ENCODE assay signal across 14 cellular contexts in the genomic region with DNA sequence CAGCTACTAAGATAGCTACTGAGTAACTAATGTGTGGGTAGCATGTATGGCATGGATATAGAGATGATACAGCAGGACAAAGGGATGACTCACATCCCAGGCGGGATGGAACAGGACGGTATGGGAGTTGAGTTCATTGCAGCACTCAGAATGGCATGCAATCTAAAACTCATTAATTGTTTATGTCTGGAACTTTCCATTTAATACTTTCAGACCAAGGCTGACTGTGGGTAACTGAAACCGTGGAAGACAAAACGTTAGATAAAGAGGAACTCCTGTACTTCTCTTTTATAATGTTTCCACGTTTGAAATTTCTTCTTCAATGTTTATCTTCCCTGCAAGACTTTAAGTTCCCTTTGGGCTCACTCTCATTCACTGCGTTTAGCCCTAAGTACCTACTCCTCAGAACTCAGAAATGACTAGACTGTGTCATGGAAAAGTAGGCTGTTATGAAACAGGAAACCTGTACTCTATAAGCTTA.
DNase-seq lines count a peak whose midpoint lies in the region; ATAC-seq and TF ChIP-seq lines count a peak whose summit lies in the region.
"Had no signal": no experiment of that assay in that cellular context is flagged by ENCODE, and none has a peak within 500 bp of the region (broad histone marks: within the 10 kb centered on the region; RNA-seq: fewer than 3 reads in every experiment).

No MANE protein-coding gene starts in this region.

- H3K9me3 ChIP-seq in CD4-positive, alpha-beta T cell (ENCODE audit: control insufficient read depth, low read length): no peaks in the 10 kb centered on the region
- H3K9me3 ChIP-seq: body of pancreas had no signal

- DNase-seq in GM23338 (ENCODE audit: low spot score): no peak
- DNase-seq in RPMI7951 (ENCODE audit: low read depth): peak; percentile 80
- no peak for DNase-seq in osteocyte (ENCODE audit: extremely low spot score, unreplicated experiment)
- no peak for DNase-seq in activated T-cell treated with anti-CD3 and anti-CD28 coated beads, Interleukin-2, amount 50 U/mL, for 48 hours
- no peak for DNase-seq in CD4-positive, alpha-beta T cell
- DNase-seq in activated CD8-positive, alpha-beta memory T cell treated with anti-CD3 and anti-CD28 coated beads, Interleukin-2, amount 10 ng/mL, durations not matched to agents 7 days and 5 days: no peak
- DNase-seq: body of pancreas; DND-41; glutamatergic neuron; NCI-H524 treated with DMSO at 0.1 percent for 48 hours; stimulated activated naive CD4-positive, alpha-beta T cell had no signal

- no peak overlapping the region for H3K4me2 ChIP-seq in GM23338

- H3K27ac ChIP-seq in GM23338 (ENCODE audit: low read depth): no peak overlapping the region
- H3K27ac ChIP-seq in CD4-positive, alpha-beta T cell (ENCODE audit: low read depth, low read length): no peak overlapping the region
- H3K27ac ChIP-seq: body of pancreas had no signal

- CTCF ChIA-PET in CD4-positive, alpha-beta T cell (lab: Charles Lee): interaction anchor here (1.2 kb wide), 1 partner anchor 11 kb away, joined by 3 read pairs; no protein-coding TSS in a partner anchor
- CTCF ChIA-PET in activated CD8-positive, alpha-beta memory T cell treated with anti-CD3 and anti-CD28 coated beads, Interleukin-2, amount 10 ng/mL, durations not matched to agents 7 days and 5 days (lab: Charles Lee): no interaction called here

- H3K4me3 ChIP-seq in GM23338: no peak overlapping the region
- H3K4me3 ChIP-seq: body of pancreas had no signal

- H3K4me3 Mint-ChIP-seq in GM23338 (no peak overlapping the region), osteocyte (ENCODE audit: unreplicated experiment) (no peak overlapping the region)
- H3K4me3 Mint-ChIP-seq in CD4-positive, alpha-beta T cell: no peak overlapping the region
- no peak overlapping the region for H3K4me3 Mint-ChIP-seq in activated CD8-positive, alpha-beta memory T cell treated with anti-CD3 and anti-CD28 coated beads, Interleukin-2, amount 10 ng/mL, durations not matched to agents 7 days and 5 days
- H3K4me3 Mint-ChIP-seq: T-helper 1 cell treated with Interleukin-12 subunit alpha and Interleukin-12 subunit beta and Interleukin-4 antibody, amounts not matched to agents 30 μg/mL and 1 μg/mL, for 36 hours had no signal

- H3K9me3 Mint-ChIP-seq in GM23338 (no peaks in the 10 kb centered on the region), osteocyte (ENCODE audit: unreplicated experiment) (no peaks in the 10 kb centered on the region)
- no peaks in the 10 kb centered on the region for H3K9me3 Mint-ChIP-seq in CD4-positive, alpha-beta T cell
- H3K9me3 Mint-ChIP-seq in activated CD8-positive, alpha-beta memory T cell treated with anti-CD3 and anti-CD28 coated beads, Interleukin-2, amount 10 ng/mL, durations not matched to agents 7 days and 5 days (ENCODE audit: low read depth): peaks cover 2% of the 10 kb centered on the region

- intact Hi-C loops in CD4-positive, alpha-beta T cell (cut with DNase I, micrococcal nuclease): no loop called here

- H3K4me1 Mint-ChIP-seq in GM23338: peaks cover 6% of the 10 kb centered on the region; the same call in 2 of the 3 replicates
- peaks cover 26% of the 10 kb centered on the region for H3K4me1 Mint-ChIP-seq in osteocyte (ENCODE audit: unreplicated experiment)
- no peaks in the 10 kb centered on the region for H3K4me1 Mint-ChIP-seq in CD4-positive, alpha-beta T cell (ENCODE audit: low read depth)
- H3K4me1 Mint-ChIP-seq in activated CD8-positive, alpha-beta memory T cell treated with anti-CD3 and anti-CD28 coated beads, Interleukin-2, amount 10 ng/mL, durations not matched to agents 7 days and 5 days: no peaks in the 10 kb centered on the region

- POLR2A ChIA-PET in CD4-positive, alpha-beta T cell (lab: Charles Lee): no interaction called here

- peaks cover 7% of the 10 kb centered on the region for H3K4me1 ChIP-seq in GM23338 (ENCODE audit: insufficient read depth)

- no peaks in the 10 kb centered on the region for H3F3A ChIP-seq in GM23338 (replicated peaks; ENCODE audit: low read depth)

- H3K79me2 ChIP-seq in GM23338 (replicated peaks; ENCODE audit: insufficient read depth): no peaks in the 10 kb centered on the region

- ATAC-seq in GM23338 (no peak), esophagus mucosa (peak; percentile 92), HG03045 (IDR thresholded peaks at IDR 0.05; ENCODE audit: unreplicated experiment) (no peak)
- ATAC-seq in CD4-positive, alpha-beta T cell (ENCODE audit: poor library complexity): no peak
- no peak for ATAC-seq in activated CD8-positive, alpha-beta memory T cell treated with anti-CD3 and anti-CD28 coated beads, Interleukin-2, amount 10 ng/mL, durations not matched to agents 7 days and 5 days
- ATAC-seq: body of pancreas had no signal

- H3K27me3 ChIP-seq in GM23338 (ENCODE audit: insufficient read depth): no peaks in the 10 kb centered on the region
- no peaks in the 10 kb centered on the region for H3K27me3 ChIP-seq in CD4-positive, alpha-beta T cell (ENCODE audit: control insufficient read depth, insufficient read depth, low read length)
- H3K27me3 ChIP-seq: body of pancreas had no signal

- H4K20me1 ChIP-seq in GM23338 (replicated peaks; ENCODE audit: insufficient read depth): no peaks in the 10 kb centered on the region

- H2AFZ ChIP-seq in GM23338: no peak overlapping the region

- no peaks in the 10 kb centered on the region for H3K36me3 ChIP-seq in GM23338 (ENCODE audit: insufficient read depth)

- H3K27ac Mint-ChIP-seq in GM23338 (peak overlapping the region; percentile 30; the same call in 1 of the 2 replicates), osteocyte (ENCODE audit: unreplicated experiment) (peak overlapping the region; percentile 83)
- no peak overlapping the region for H3K27ac Mint-ChIP-seq in CD4-positive, alpha-beta T cell
- no peak overlapping the region for H3K27ac Mint-ChIP-seq in activated CD8-positive, alpha-beta memory T cell treated with anti-CD3 and anti-CD28 coated beads, Interleukin-2, amount 10 ng/mL, durations not matched to agents 7 days and 5 days
- H3K27ac Mint-ChIP-seq: T-helper 1 cell treated with Interleukin-12 subunit alpha and Interleukin-12 subunit beta and Interleukin-4 antibody, amounts not matched to agents 30 μg/mL and 1 μg/mL, for 36 hours had no signal

- H3K9me2 ChIP-seq in GM23338 (ENCODE audit: insufficient read depth): no peaks in the 10 kb centered on the region

- TF ChIP-seq CTCF in GM23338 (conservative IDR thresholded peaks at IDR 0.05; ENCODE audit: low read depth in 2 of 2) (no peak), osteocyte (IDR thresholded peaks at IDR 0.05) (no peak)
- TF ChIP-seq CTCF in CD4-positive, alpha-beta T cell (IDR thresholded peaks at IDR 0.05): no peak

- H3K36me3 Mint-ChIP-seq in GM23338 (ENCODE audit: low read depth) (no peaks in the 10 kb centered on the region), osteocyte (ENCODE audit: unreplicated experiment) (no peaks in the 10 kb centered on the region)
- H3K36me3 Mint-ChIP-seq in CD4-positive, alpha-beta T cell (ENCODE audit: low read depth): no peaks in the 10 kb centered on the region
- no peaks in the 10 kb centered on the region for H3K36me3 Mint-ChIP-seq in activated CD8-positive, alpha-beta memory T cell treated with anti-CD3 and anti-CD28 coated beads, Interleukin-2, amount 10 ng/mL, durations not matched to agents 7 days and 5 days

- H3K27me3 Mint-ChIP-seq in GM23338 (ENCODE audit: insufficient read depth, low read depth, poor library complexity): peaks cover 1% of the 10 kb centered on the region
- no peaks in the 10 kb centered on the region for H3K27me3 Mint-ChIP-seq in osteocyte (ENCODE audit: unreplicated experiment)
- H3K27me3 Mint-ChIP-seq in CD4-positive, alpha-beta T cell: no peaks in the 10 kb centered on the region
- H3K27me3 Mint-ChIP-seq in activated CD8-positive, alpha-beta memory T cell treated with anti-CD3 and anti-CD28 coated beads, Interleukin-2, amount 10 ng/mL, durations not matched to agents 7 days and 5 days: no peaks in the 10 kb centered on the region

TF ChIP-seq in GM23338, 12 proteins besides CTCF, POLR2A, EP300 and RAD21 (continues in another document):
- TF ChIP-seq STAT1 (IDR thresholded peaks at IDR 0.05; ENCODE audit: unreplicated experiment) (no peak), EZH2phosphoT487 (IDR thresholded peaks at IDR 0.05; ENCODE audit: unreplicated experiment) (no peak), NANOG (IDR thresholded peaks at IDR 0.05; ENCODE audit: borderline replicate concordance) (no peak), EZH2 (IDR thresholded peaks at IDR 0.05; ENCODE audit: low read depth, unreplicated experiment) (no peak), ZNF331 (CRISPR knock-in tag; IDR thresholded peaks at IDR 0.05; ENCODE audit: low read depth) (no peak), JUNB (IDR thresholded peaks at IDR 0.05; ENCODE audit: unreplicated experiment) (no peak)

Comparison
In these comparisons a context has a peak if more than half of its experiments do, and no peak if none do; other contexts are left out.
1. H3K27ac Mint-ChIP-seq: peak in GM23338 (single experiment) and osteocyte (single experiment); none in CD4-positive, alpha-beta T cell (single experiment) and activated CD8-positive, alpha-beta memory T cell treated with anti-CD3 and anti-CD28 coated beads, Interleukin-2, amount 10 ng/mL, durations not matched to agents 7 days and 5 days (single experiment).